Comparison of ENCODE assay signal across 1 cellular context in the genomic region with DNA sequence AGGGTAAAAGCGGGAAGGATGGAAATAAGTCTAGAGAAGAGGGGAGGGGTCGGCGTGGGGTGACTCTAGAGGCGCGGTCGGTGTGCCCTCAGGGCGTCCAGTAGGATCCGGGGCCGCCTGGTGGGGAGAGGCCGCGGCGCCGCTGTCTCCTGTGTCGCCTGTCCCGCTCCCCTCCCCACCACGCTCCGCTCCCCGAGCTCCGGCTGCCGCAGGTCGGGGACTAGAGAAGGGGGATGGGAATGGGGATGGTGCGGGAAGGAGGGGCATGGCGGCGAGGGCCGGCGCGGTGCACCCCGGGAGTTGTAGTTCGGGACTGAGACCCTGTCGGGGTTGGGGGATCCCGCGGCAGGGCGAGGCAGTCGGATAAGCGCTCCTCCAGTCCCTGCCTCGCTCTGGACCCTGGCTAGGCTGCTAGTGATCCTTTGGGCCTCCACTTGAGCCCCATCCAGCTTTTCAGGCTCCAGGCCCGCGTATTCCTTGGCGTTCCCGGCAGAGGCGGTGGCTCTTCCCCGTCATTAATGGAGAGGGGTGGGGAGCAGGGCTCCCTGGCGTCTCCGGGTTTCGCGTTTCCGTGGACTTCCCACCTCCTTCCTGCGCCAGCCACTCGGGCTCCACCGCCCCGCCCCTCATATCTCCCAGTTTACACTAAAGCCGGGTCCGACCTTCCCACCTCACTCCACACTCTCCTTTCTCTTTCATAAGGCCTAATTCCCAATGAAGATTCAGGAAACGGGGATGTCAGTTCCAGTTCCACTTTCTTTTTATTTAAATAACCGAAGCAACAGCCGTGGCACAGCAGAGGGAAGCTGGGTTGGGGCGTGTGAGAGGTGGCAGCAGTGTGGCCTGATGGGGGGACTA.
TF ChIP-seq lines count a peak whose summit lies in the region.

A gene with protein sequence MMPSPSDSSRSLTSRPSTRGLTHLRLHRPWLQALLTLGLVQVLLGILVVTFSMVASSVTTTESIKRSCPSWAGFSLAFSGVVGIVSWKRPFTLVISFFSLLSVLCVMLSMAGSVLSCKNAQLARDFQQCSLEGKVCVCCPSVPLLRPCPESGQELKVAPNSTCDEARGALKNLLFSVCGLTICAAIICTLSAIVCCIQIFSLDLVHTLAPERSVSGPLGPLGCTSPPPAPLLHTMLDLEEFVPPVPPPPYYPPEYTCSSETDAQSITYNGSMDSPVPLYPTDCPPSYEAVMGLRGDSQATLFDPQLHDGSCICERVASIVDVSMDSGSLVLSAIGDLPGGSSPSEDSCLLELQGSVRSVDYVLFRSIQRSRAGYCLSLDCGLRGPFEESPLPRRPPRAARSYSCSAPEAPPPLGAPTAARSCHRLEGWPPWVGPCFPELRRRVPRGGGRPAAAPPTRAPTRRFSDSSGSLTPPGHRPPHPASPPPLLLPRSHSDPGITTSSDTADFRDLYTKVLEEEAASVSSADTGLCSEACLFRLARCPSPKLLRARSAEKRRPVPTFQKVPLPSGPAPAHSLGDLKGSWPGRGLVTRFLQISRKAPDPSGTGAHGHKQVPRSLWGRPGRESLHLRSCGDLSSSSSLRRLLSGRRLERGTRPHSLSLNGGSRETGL (minus strand): TSS at position 241 of the 858 bp plus-strand sequence. CDS start 606 bp downstream, outside the sequence.

TF ChIP-seq in H1, 55 proteins besides CTCF, POLR2A, EP300 and RAD21 (continued from another document and continues in another):
- TF ChIP-seq RBBP5 (IDR thresholded peaks at IDR 0.05; ENCODE audit: borderline replicate concordance, low read depth, low read length) (no peak), HDAC6 (IDR thresholded peaks at IDR 0.05; ENCODE audit: low read depth, low read length) (no peak), RFX5 (IDR thresholded peaks at IDR 0.05; ENCODE audit: borderline replicate concordance, low read depth, low read length) (no peak), TAF7 (optimal IDR thresholded peaks at IDR 0.05; ENCODE audit: borderline replicate concordance, low read depth, low read length) (no peak), KDM5A (IDR thresholded peaks at IDR 0.05; ENCODE audit: low read length) (no peak), POU5F1 (IDR thresholded peaks at IDR 0.05; ENCODE audit: low read depth, low read length) (no peak), ATF2 (IDR thresholded peaks at IDR 0.05; ENCODE audit: low read length) (no peak), SIX5 (IDR thresholded peaks at IDR 0.05; ENCODE audit: low read depth, low read length) (peak; percentile 73), HDAC2 (IDR thresholded peaks at IDR 0.05; ENCODE audit: borderline replicate concordance in 1 of 2, low read depth in 2 of 2, low read length in 2 of 2) (no peak), SIRT6 (IDR thresholded peaks at IDR 0.05; ENCODE audit: low read length) (no peak), SIN3A (conservative IDR thresholded peaks at IDR 0.05 in 1 of 2, IDR thresholded peaks at IDR 0.05 in 1 of 2; ENCODE audit: low read depth in 1 of 2, low read length in 2 of 2) (peak; percentile 43 to 74; a peak in 2 of 4 replicates), EGR1 (IDR thresholded peaks at IDR 0.05; ENCODE audit: borderline replicate concordance, low read depth, low read length) (no peak), SP1 (IDR thresholded peaks at IDR 0.05; ENCODE audit: low read depth, low read length) (peak; percentile 59; the same call in 1 of the 2 replicates), KDM4A (IDR thresholded peaks at IDR 0.05; ENCODE audit: low read depth, low read length, severe bottlenecking) (no peak), SP4 (IDR thresholded peaks at IDR 0.05; ENCODE audit: low read length) (no peak), EZH2 (IDR thresholded peaks at IDR 0.05; ENCODE audit: low read depth, low read length, severe bottlenecking) (no peak), USF2 (IDR thresholded peaks at IDR 0.05; ENCODE audit: low read length) (no peak; the same call in 1 of the 2 replicates), NANOG (IDR thresholded peaks at IDR 0.05; ENCODE audit: insufficient read depth, low read depth, low read length, poor library complexity, severe bottlenecking) (no peak), CEBPB (IDR thresholded peaks at IDR 0.05; ENCODE audit: low read depth, low read length) (no peak), TEAD4 (IDR thresholded peaks at IDR 0.05; ENCODE audit: low read depth, low read length) (no peak), MAX (IDR thresholded peaks at IDR 0.05) (0 out of 2 replicates have a peak, but pooled peaks have one; percentile 48), SP2 (IDR thresholded peaks at IDR 0.05; ENCODE audit: low read length) (no peak), TBP (IDR thresholded peaks at IDR 0.05; ENCODE audit: low read depth, low read length) (peak; percentile 43; the same call in 1 of the 2 replicates), CHD7 (IDR thresholded peaks at IDR 0.05; ENCODE audit: insufficient replicate concordance, low read length) (no peak), YY1 (IDR thresholded peaks at IDR 0.05; ENCODE audit: low read depth, low read length) (peak; percentile 92), ASH2L (IDR thresholded peaks at IDR 0.05; ENCODE audit: low read length) (peak; percentile 25), POLR2AphosphoS5 (IDR thresholded peaks at IDR 0.05; ENCODE audit: low read depth, low read length) (peak; percentile 30; the same call in 1 of the 2 replicates), CHD2 (IDR thresholded peaks at IDR 0.05; ENCODE audit: low read length) (0 out of 2 replicates have a peak, but pooled peaks have one; percentile 62), KDM1A (IDR thresholded peaks at IDR 0.05; ENCODE audit: borderline replicate concordance, low read length) (no peak; the same call in 1 of the 2 replicates), RNF2 (IDR thresholded peaks at IDR 0.05; ENCODE audit: borderline replicate concordance, low read depth, low read length, missing control alignments, poor library complexity, severe bottlenecking) (no peak), CHD1 (IDR thresholded peaks at IDR 0.05; ENCODE audit: low read depth, low read length) (no peak), TAF1 (IDR thresholded peaks at IDR 0.05; ENCODE audit: low read depth, low read length) (peak; percentile 65), CBX5 (IDR thresholded peaks at IDR 0.05; ENCODE audit: low read depth, low read length) (no peak), CREB1 (IDR thresholded peaks at IDR 0.05) (peak; percentile 54), BACH1 (IDR thresholded peaks at IDR 0.05; ENCODE audit: low read length) (no peak), E2F6 (IDR thresholded peaks at IDR 0.05) (no peak), ZNF274 (IDR thresholded peaks at IDR 0.05; ENCODE audit: borderline replicate concordance, extremely low read depth, low read length) (no peak), RXRA (IDR thresholded peaks at IDR 0.05; ENCODE audit: insufficient read depth, low read depth, low read length) (no peak), BRCA1 (IDR thresholded peaks at IDR 0.05; ENCODE audit: low read depth, low read length) (no peak), JUND (IDR thresholded peaks at IDR 0.05; ENCODE audit: low read length) (no peak), CTBP2 (IDR thresholded peaks at IDR 0.05; ENCODE audit: borderline replicate concordance, insufficient read depth, insufficient read length, low read length) (no peak), SUZ12 (IDR thresholded peaks at IDR 0.05; ENCODE audit: low read length) (no peak), BCL11A (IDR thresholded peaks at IDR 0.05; ENCODE audit: low read depth in 2 of 2, low read length in 2 of 2) (no peak), FOSL1 (IDR thresholded peaks at IDR 0.05; ENCODE audit: insufficient read depth, low read depth, low read length) (no peak), GABPA (IDR thresholded peaks at IDR 0.05; ENCODE audit: borderline replicate concordance, insufficient read depth, low read length) (no peak)
- TF ChIP-seq, protein P1, sequence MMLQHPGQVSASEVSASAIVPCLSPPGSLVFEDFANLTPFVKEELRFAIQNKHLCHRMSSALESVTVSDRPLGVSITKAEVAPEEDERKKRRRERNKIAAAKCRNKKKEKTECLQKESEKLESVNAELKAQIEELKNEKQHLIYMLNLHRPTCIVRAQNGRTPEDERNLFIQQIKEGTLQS (IDR thresholded peaks at IDR 0.05; ENCODE audit: insufficient read depth, low read depth, low read length), result no peak
